ENCODE assay signal across 17 cellular contexts in the genomic region with DNA sequence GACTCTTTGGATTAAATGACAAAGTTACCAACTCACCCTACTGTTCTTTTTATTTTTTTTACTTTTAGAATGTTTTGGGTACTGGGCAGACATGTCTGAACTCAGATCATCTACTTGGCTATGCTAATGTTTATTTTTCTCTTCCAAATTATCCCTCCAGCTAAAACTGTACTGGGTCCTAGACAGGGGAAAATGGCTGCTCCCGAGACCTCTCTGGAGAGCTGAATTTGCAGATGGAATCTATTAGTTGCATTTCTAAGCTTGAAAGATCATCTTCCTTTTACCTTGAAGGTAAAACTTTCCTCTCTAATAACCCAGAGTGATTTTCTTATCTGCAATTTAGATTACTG.
"Had no signal": no experiment of that assay in that cellular context is flagged by ENCODE, and none has a peak within 500 bp of the region (broad histone marks: within the 10 kb centered on the region; RNA-seq: fewer than 3 reads in every experiment).

No MANE protein-coding gene starts in this region.

- H3K4me1 ChIP-seq: gastroesophageal sphincter, psoas muscle, right lobe of liver had no signal

- H3K4me1 Mint-ChIP-seq: activated CD4-positive, alpha-beta T cell treated with anti-CD3 and anti-CD28 coated beads, Interleukin-2, amount 10 ng/mL, durations not matched to agents 7 days and 5 days; activated naive CD8-positive, alpha-beta T cell treated with anti-CD3 and anti-CD28 coated beads, Interleukin-2, amount 50 U/mL, for 24 hours; activated T-helper 17 cell treated with anti-CD3 and anti-CD28 coated beads, Interleukin-2, amount 50 U/mL, for 72 hours had no signal

- H3K27me3 Mint-ChIP-seq: activated CD4-positive, alpha-beta T cell treated with anti-CD3 and anti-CD28 coated beads, Interleukin-2, amount 10 ng/mL, durations not matched to agents 7 days and 5 days; activated naive CD8-positive, alpha-beta T cell treated with anti-CD3 and anti-CD28 coated beads, Interleukin-2, amount 50 U/mL, for 24 hours had no signal

- H3K36me3 ChIP-seq: gastroesophageal sphincter, right lobe of liver, spleen, suprapubic skin had no signal

- H3K27ac ChIP-seq: dorsolateral prefrontal cortex, gastroesophageal sphincter, psoas muscle, right lobe of liver, spleen had no signal

- H3K4me3 Mint-ChIP-seq: activated CD4-positive, alpha-beta T cell treated with anti-CD3 and anti-CD28 coated beads, Interleukin-2, amount 10 ng/mL, durations not matched to agents 7 days and 5 days; activated naive CD8-positive, alpha-beta T cell treated with anti-CD3 and anti-CD28 coated beads, Interleukin-2, amount 50 U/mL, for 24 hours; activated T-helper 17 cell treated with anti-CD3 and anti-CD28 coated beads, Interleukin-2, amount 50 U/mL, for 72 hours; nephron progenitor cell; stimulated activated naive CD8-positive, alpha-beta T cell treated with anti-CD3 and anti-CD28 coated beads, Interleukin-15, Interleukin-2, amounts not matched to agents 100 ng/mL and 50 ng/mL, for 24 hours; T-helper 2 cell treated with Interferon-gamma antibody and Interleukin-4, amounts not matched to agents 5 μg/mL and 100 μg/mL, for 36 hours had no signal

- H3K27ac Mint-ChIP-seq: activated CD4-positive, alpha-beta T cell treated with anti-CD3 and anti-CD28 coated beads, Interleukin-2, amount 10 ng/mL, durations not matched to agents 7 days and 5 days; activated naive CD8-positive, alpha-beta T cell treated with anti-CD3 and anti-CD28 coated beads, Interleukin-2, amount 50 U/mL, for 24 hours; activated T-helper 17 cell treated with anti-CD3 and anti-CD28 coated beads, Interleukin-2, amount 50 U/mL, for 72 hours; stimulated activated naive CD8-positive, alpha-beta T cell treated with anti-CD3 and anti-CD28 coated beads, Interleukin-15, Interleukin-2, amounts not matched to agents 100 ng/mL and 50 ng/mL, for 24 hours; T-helper 2 cell treated with Interferon-gamma antibody and Interleukin-4, amounts not matched to agents 5 μg/mL and 100 μg/mL, for 36 hours had no signal

- H3K9me3 ChIP-seq: gastroesophageal sphincter, psoas muscle, right lobe of liver, spleen, suprapubic skin had no signal

- H3K9me3 Mint-ChIP-seq: activated CD4-positive, alpha-beta T cell treated with anti-CD3 and anti-CD28 coated beads, Interleukin-2, amount 10 ng/mL, durations not matched to agents 7 days and 5 days; activated naive CD8-positive, alpha-beta T cell treated with anti-CD3 and anti-CD28 coated beads, Interleukin-2, amount 50 U/mL, for 24 hours; activated T-helper 17 cell treated with anti-CD3 and anti-CD28 coated beads, Interleukin-2, amount 50 U/mL, for 72 hours; nephron progenitor cell; stimulated activated naive CD8-positive, alpha-beta T cell treated with anti-CD3 and anti-CD28 coated beads, Interleukin-15, Interleukin-2, amounts not matched to agents 100 ng/mL and 50 ng/mL, for 24 hours; T-helper 2 cell treated with Interferon-gamma antibody and Interleukin-4, amounts not matched to agents 5 μg/mL and 100 μg/mL, for 36 hours had no signal

- H3K4me3 ChIP-seq: dorsolateral prefrontal cortex, gastroesophageal sphincter, psoas muscle, right lobe of liver, spleen, suprapubic skin had no signal

- ATAC-seq: activated naive CD8-positive, alpha-beta T cell treated with anti-CD3 and anti-CD28 coated beads, Interleukin-2, amount 50 U/mL, for 24 hours; activated T-helper 17 cell treated with anti-CD3 and anti-CD28 coated beads, Interleukin-2, amount 50 U/mL, for 72 hours; right lobe of liver had no signal

- DNase-seq: activated CD4-positive, alpha-beta T cell treated with anti-CD3 and anti-CD28 coated beads, Interleukin-2, amount 10 ng/mL, durations not matched to agents 7 days and 5 days; activated CD4-positive, CD25-positive, alpha-beta regulatory T cell; activated CD8-positive, alpha-beta memory T cell treated with anti-CD3 and anti-CD28 coated beads for 24 hours; activated naive CD4-positive, alpha-beta T cell treated with Interleukin-2 at 50 U/mL for 16 hours; activated naive CD8-positive, alpha-beta T cell treated with anti-CD3 and anti-CD28 coated beads, Interleukin-2, amount 50 U/mL, for 24 hours; activated T-cell treated with anti-CD3 and anti-CD28 coated beads for 4 hours; dorsolateral prefrontal cortex; right lobe of liver; spleen; trophoblast cell had no signal

- H3K27me3 ChIP-seq: dorsolateral prefrontal cortex, gastroesophageal sphincter, right lobe of liver, spleen, suprapubic skin had no signal
